ENCODE assay signal across 22 cellular contexts in the genomic region with DNA sequence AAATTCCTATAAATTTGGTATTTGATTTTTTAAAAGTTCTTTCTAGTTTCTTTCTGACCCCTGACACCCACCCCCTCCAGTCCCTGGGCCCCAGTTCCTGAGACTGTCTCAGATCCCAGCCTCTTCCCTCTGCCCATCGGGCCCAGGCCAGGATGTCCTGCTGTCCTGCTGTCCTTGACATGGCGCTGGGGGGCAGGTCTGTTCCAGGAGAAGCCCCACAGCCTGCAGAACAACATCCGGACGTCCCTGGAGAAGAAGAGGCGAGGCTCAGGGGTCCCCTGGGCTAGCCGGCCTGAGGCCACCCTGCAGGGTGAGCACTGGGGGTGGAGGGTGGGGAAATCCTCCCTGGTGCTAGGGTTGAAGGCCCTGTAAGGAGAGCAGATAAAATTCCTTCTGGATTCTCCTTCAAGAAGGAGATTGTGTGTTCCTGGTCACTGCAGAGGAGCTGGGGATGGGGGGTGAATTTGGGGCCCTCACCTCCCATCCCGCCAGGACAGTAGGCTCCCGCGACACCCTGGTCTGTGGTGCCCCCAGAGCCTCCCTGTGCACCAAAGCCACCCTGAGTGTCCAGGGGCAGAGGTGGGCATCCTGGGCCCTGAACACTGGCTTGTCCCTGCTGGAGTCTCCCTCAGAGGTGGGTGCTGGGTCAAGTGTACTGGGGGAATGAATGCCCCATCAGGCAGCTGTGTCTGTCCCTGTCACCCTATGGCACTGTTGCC. TPM values are rescaled to one million over a fixed set of nuclear protein-coding genes. Genes with fewer than 3 reads are reported as not detected.
DNase-seq lines count a peak whose midpoint lies in the region; ATAC-seq and TF ChIP-seq lines count a peak whose summit lies in the region.
"Had no signal": no experiment of that assay in that cellular context is flagged by ENCODE, and none has a peak within 500 bp of the region (broad histone marks: within the 10 kb centered on the region; RNA-seq: fewer than 3 reads in every experiment).

No MANE protein-coding gene starts in this region.

- H3K36me3 ChIP-seq in endodermal cell (ENCODE audit: control insufficient read depth, insufficient read depth, low read length) (no peaks in the 10 kb centered on the region), osteoblast (ENCODE audit: insufficient read depth, low read length) (no peaks in the 10 kb centered on the region)

- H3K36me3 Mint-ChIP-seq in endodermal cell (ENCODE audit: low read depth): peaks cover 9% of the 10 kb centered on the region
- H3K36me3 Mint-ChIP-seq: CD8-positive, alpha-beta T cell had no signal

- no peak overlapping the region for H3K4me2 ChIP-seq in osteoblast (ENCODE audit: insufficient read depth, low read length)
- H3K4me2 ChIP-seq: BLaER1, KMS-11 had no signal

- H3K9me3 ChIP-seq in endodermal cell (ENCODE audit: control insufficient read depth, low read length) (no peaks in the 10 kb centered on the region), osteoblast (ENCODE audit: low read depth, low read length) (no peaks in the 10 kb centered on the region)
- H3K9me3 ChIP-seq: BLaER1 had no signal

- H3K27ac Mint-ChIP-seq in stimulated activated naive CD8-positive, alpha-beta T cell treated with anti-CD3 and anti-CD28 coated beads, Interleukin-15, amount 100 ng/mL, for 72 hours: peak overlapping the region in 1 of 2 donors; percentile 6
- H3K27ac Mint-ChIP-seq in endodermal cell: no peak overlapping the region
- H3K27ac Mint-ChIP-seq: CD8-positive, alpha-beta T cell had no signal

- H3K27me3 Mint-ChIP-seq in stimulated activated naive CD8-positive, alpha-beta T cell treated with anti-CD3 and anti-CD28 coated beads, Interleukin-15, amount 100 ng/mL, for 72 hours: no peaks in the 10 kb centered on the region
- no peaks in the 10 kb centered on the region for H3K27me3 Mint-ChIP-seq in endodermal cell (ENCODE audit: insufficient read depth)

- TF ChIP-seq CTCF in endodermal cell (conservative IDR thresholded peaks at IDR 0.05) (no peak), osteoblast (IDR thresholded peaks at IDR 0.05; ENCODE audit: extremely low read depth, low read depth, low read length) (no peak)

- no peak overlapping the region for H2AFZ ChIP-seq in osteoblast (ENCODE audit: low read length)

- no peaks in the 10 kb centered on the region for H3K79me2 ChIP-seq in osteoblast (ENCODE audit: insufficient read depth, low read length)

- H3K27ac ChIP-seq in endodermal cell (ENCODE audit: low read depth, low read length): no peak overlapping the region
- no peak overlapping the region for H3K27ac ChIP-seq in osteoblast (ENCODE audit: low read depth, low read length)
- H3K27ac ChIP-seq: BLaER1, KMS-11 had no signal

- WGBS in endodermal cell (ENCODE audit: insufficient coverage in 1 of 2, insufficient read length in 1 of 2), 2 experiments: 80 to 85% methylated on average over 4 to 9 of the region's 9 CpGs

- H3K4me3 Mint-ChIP-seq in stimulated activated naive CD8-positive, alpha-beta T cell treated with anti-CD3 and anti-CD28 coated beads, Interleukin-15, amount 100 ng/mL, for 72 hours: no peak overlapping the region
- H3K4me3 Mint-ChIP-seq in endodermal cell: no peak overlapping the region
- H3K4me3 Mint-ChIP-seq: CD8-positive, alpha-beta T cell had no signal

- no peaks in the 10 kb centered on the region for H3K27me3 ChIP-seq in endodermal cell (ENCODE audit: control insufficient read depth, insufficient read depth, low read length, poor library complexity, severe bottlenecking)
- no peaks in the 10 kb centered on the region for H3K27me3 ChIP-seq in osteoblast (ENCODE audit: insufficient read depth, low read length)
- H3K27me3 ChIP-seq: BLaER1 had no signal

- no peak overlapping the region for H3K9ac ChIP-seq in endodermal cell (ENCODE audit: extremely low read depth, low read length, poor library complexity, severe bottlenecking)
- H3K9ac ChIP-seq: BLaER1, KMS-11 had no signal

- no peaks in the 10 kb centered on the region for H3K4me1 Mint-ChIP-seq in stimulated activated naive CD8-positive, alpha-beta T cell treated with anti-CD3 and anti-CD28 coated beads, Interleukin-15, amount 100 ng/mL, for 72 hours
- H3K4me1 Mint-ChIP-seq in endodermal cell: peaks cover 4% of the 10 kb centered on the region

- H3K4me1 ChIP-seq in endodermal cell (ENCODE audit: control insufficient read depth, insufficient read depth, low read length) (no peaks in the 10 kb centered on the region), osteoblast (ENCODE audit: insufficient read depth, low read length) (no peaks in the 10 kb centered on the region)

- H3K4me3 ChIP-seq in endodermal cell (ENCODE audit: low read length) (no peak overlapping the region), osteoblast (ENCODE audit: insufficient read depth, low read length) (no peak overlapping the region)
- H3K4me3 ChIP-seq: BLaER1, GM12878 had no signal

- no peak for DNase-seq in stimulated activated naive CD8-positive, alpha-beta T cell treated with anti-CD3 and anti-CD28 coated beads, Interleukin-15, amount 100 ng/mL, for 72 hours
- no peak for DNase-seq in stimulated activated naive CD8-positive, alpha-beta T cell treated with anti-CD3 and anti-CD28 coated beads, Interleukin-15, Interleukin-2, amounts not matched to agents 100 U/mL and 50 U/mL, for 24 hours
- DNase-seq in endodermal cell: peak; percentile 31
- DNase-seq in osteoblast (ENCODE audit: insufficient read length, low spot score, missing footprints): peak; percentile 79
- no peak for DNase-seq in T-helper 2 cell
- DNase-seq: Calu3; CD8-positive, alpha-beta T cell; GF-D8; GOT3; MV-4-11; NCI-H1694 treated with DMSO at 0.1 percent for 48 hours; NCI-H2107; NCI-H510A; NCI-H82; SHP77 treated with DMSO at 0.1 percent for 48 hours had no signal

- H3K9me3 Mint-ChIP-seq in stimulated activated naive CD8-positive, alpha-beta T cell treated with anti-CD3 and anti-CD28 coated beads, Interleukin-15, amount 100 ng/mL, for 72 hours: no peaks in the 10 kb centered on the region
- no peaks in the 10 kb centered on the region for H3K9me3 Mint-ChIP-seq in endodermal cell
- H3K9me3 Mint-ChIP-seq: CD8-positive, alpha-beta T cell had no signal

- ATAC-seq in stimulated activated naive CD8-positive, alpha-beta T cell treated with anti-CD3 and anti-CD28 coated beads, Interleukin-15, amount 100 ng/mL, for 72 hours: peak; percentile 13
- ATAC-seq in stimulated activated naive CD8-positive, alpha-beta T cell treated with anti-CD3 and anti-CD28 coated beads, Interleukin-15, Interleukin-2, amounts not matched to agents 100 U/mL and 50 U/mL, for 24 hours: no peak
- ATAC-seq in GM21737 (IDR thresholded peaks at IDR 0.05; ENCODE audit: unreplicated experiment) (no peak), HG02973 (IDR thresholded peaks at IDR 0.05; ENCODE audit: unreplicated experiment) (no peak), HG02884 (IDR thresholded peaks at IDR 0.05; ENCODE audit: unreplicated experiment) (no peak)
- ATAC-seq: CD8-positive, alpha-beta T cell; GM12878 had no signal

- no peaks in the 10 kb centered on the region for H4K20me1 ChIP-seq in osteoblast (ENCODE audit: insufficient read depth, low read length)
- H4K20me1 ChIP-seq: BLaER1 had no signal

RNA-seq across cellular contexts. Expression of gene DISP3, which starts 45.0 kb away (rescaled TPM):
- total RNA-seq in endodermal cell: 10 to 100 TPM in 1 of 2 donors, 1 to 10 TPM in 1; 9.6 to 11.6 TPM
- polyA plus RNA-seq in endodermal cell (2013, experiment 1 of 2): 31.3 TPM
- 26.0 TPM for polyA plus RNA-seq in endodermal cell (2013, experiment 2 of 2)
- under 0.01 TPM in 2 replicates for total RNA-seq in osteoblast
- total RNA-seq: RPMI7951 had no signal

Comparison
In these comparisons a context has a peak if more than half of its experiments do, and no peak if none do; other contexts are left out.
1. DNase-seq: peak in endodermal cell (single experiment) and osteoblast (single experiment); none in stimulated activated naive CD8-positive, alpha-beta T cell treated with anti-CD3 and anti-CD28 coated beads, Interleukin-15, amount 100 ng/mL, for 72 hours (0 of 2), stimulated activated naive CD8-positive, alpha-beta T cell treated with anti-CD3 and anti-CD28 coated beads, Interleukin-15, Interleukin-2, amounts not matched to agents 100 U/mL and 50 U/mL, for 24 hours (single experiment) and T-helper 2 cell (0 of 5).
2. RNA of gene DISP3, which starts 45.0 kb away (total RNA-seq): 9.6 to 11.6 TPM in endodermal cell; under 0.01 TPM in osteoblast; every median in the first group is over 10 times any median in the second.